Comparison of ENCODE assay signal across 2 cellular contexts in genomic region chr10:103502849-103503660, GRCh38.
A peak's percentile ranks its signal among the peaks of the same experiment; 100 is the strongest.
TF ChIP-seq lines count a peak whose summit lies in the region.

No MANE protein-coding gene starts in this region.

TF ChIP-seq in SK-N-SH treated with all-trans-retinoic acid at 6 μM for 48 hours, 23 proteins besides CTCF, POLR2A, EP300 and RAD21:
- TF ChIP-seq PPARA (CRISPR knock-in tag; IDR thresholded peaks at IDR 0.05; ENCODE audit: borderline replicate concordance) (no peak), TCF4 (CRISPR knock-in tag; IDR thresholded peaks at IDR 0.05; ENCODE audit: borderline replicate concordance) (peak; percentile 47; the same call in 1 of the 2 replicates), ISL1 (CRISPR knock-in tag; IDR thresholded peaks at IDR 0.05) (no peak), RARB (CRISPR knock-in tag; IDR thresholded peaks at IDR 0.05) (no peak), POU6F1 (CRISPR knock-in tag; IDR thresholded peaks at IDR 0.05; ENCODE audit: borderline replicate concordance, low read depth) (no peak), ZC3H10 (CRISPR knock-in tag; IDR thresholded peaks at IDR 0.05) (no peak), CREB5 (CRISPR knock-in tag; IDR thresholded peaks at IDR 0.05; ENCODE audit: low read depth) (no peak)
- TF ChIP-seq, protein P1, sequence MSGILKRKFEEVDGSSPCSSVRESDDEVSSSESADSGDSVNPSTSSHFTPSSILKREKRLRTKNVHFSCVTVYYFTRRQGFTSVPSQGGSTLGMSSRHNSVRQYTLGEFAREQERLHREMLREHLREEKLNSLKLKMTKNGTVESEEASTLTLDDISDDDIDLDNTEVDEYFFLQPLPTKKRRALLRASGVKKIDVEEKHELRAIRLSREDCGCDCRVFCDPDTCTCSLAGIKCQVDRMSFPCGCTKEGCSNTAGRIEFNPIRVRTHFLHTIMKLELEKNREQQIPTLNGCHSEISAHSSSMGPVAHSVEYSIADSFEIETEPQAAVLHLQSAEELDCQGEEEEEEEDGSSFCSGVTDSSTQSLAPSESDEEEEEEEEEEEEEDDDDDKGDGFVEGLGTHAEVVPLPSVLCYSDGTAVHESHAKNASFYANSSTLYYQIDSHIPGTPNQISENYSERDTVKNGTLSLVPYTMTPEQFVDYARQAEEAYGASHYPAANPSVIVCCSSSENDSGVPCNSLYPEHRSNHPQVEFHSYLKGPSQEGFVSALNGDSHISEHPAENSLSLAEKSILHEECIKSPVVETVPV (CRISPR knock-in tag; IDR thresholded peaks at IDR 0.05) = no peak

TF ChIP-seq in HepG2, 621 proteins besides CTCF, POLR2A, EP300 and RAD21:
- TF ChIP-seq ZNF207 (IDR thresholded peaks at IDR 0.05; ENCODE audit: borderline replicate concordance) = no peak
- no peak for TF ChIP-seq REXO4 (CRISPR knock-in tag; IDR thresholded peaks at IDR 0.05; ENCODE audit: borderline replicate concordance)
- no peak for TF ChIP-seq FOXK1 (CRISPR knock-in tag; IDR thresholded peaks at IDR 0.05; ENCODE audit: borderline replicate concordance, low read depth)
- TF ChIP-seq SAP130 (CRISPR knock-in tag; IDR thresholded peaks at IDR 0.05; ENCODE audit: low read depth) = no peak
- TF ChIP-seq, protein P2, sequence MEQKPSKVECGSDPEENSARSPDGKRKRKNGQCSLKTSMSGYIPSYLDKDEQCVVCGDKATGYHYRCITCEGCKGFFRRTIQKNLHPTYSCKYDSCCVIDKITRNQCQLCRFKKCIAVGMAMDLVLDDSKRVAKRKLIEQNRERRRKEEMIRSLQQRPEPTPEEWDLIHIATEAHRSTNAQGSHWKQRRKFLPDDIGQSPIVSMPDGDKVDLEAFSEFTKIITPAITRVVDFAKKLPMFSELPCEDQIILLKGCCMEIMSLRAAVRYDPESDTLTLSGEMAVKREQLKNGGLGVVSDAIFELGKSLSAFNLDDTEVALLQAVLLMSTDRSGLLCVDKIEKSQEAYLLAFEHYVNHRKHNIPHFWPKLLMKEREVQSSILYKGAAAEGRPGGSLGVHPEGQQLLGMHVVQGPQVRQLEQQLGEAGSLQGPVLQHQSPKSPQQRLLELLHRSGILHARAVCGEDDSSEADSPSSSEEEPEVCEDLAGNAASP (CRISPR knock-in tag; IDR thresholded peaks at IDR 0.05; ENCODE audit: borderline replicate concordance) = no peak
- no peak for TF ChIP-seq ZNF780A (CRISPR knock-in tag; IDR thresholded peaks at IDR 0.05)
- no peak for TF ChIP-seq POGZ (CRISPR knock-in tag; IDR thresholded peaks at IDR 0.05)
- no peak for TF ChIP-seq SP140L (CRISPR knock-in tag; IDR thresholded peaks at IDR 0.05; ENCODE audit: borderline replicate concordance)
- TF ChIP-seq, protein P3, sequence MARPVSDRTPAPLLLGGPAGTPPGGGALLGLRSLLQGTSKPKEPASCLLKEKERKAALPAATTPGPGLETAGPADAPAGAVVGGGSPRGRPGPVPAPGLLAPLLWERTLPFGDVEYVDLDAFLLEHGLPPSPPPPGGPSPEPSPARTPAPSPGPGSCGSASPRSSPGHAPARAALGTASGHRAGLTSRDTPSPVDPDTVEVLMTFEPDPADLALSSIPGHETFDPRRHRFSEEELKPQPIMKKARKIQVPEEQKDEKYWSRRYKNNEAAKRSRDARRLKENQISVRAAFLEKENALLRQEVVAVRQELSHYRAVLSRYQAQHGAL (CRISPR knock-in tag; IDR thresholded peaks at IDR 0.05; ENCODE audit: not compliant biosample characterization) = no peak
- no peak for TF ChIP-seq ZNF350 (CRISPR knock-in tag; IDR thresholded peaks at IDR 0.05; ENCODE audit: borderline replicate concordance, low read depth)
TF ChIP-seq in HepG2: peak in this region for 0.
